In genomic region chr6:4791174-4791573, GRCh38 we compare ENCODE assay signal across 16 cellular contexts. TPM values are rescaled to one million over a fixed set of nuclear protein-coding genes. Genes with fewer than 3 reads are reported as not detected.
DNase-seq lines count a peak whose midpoint lies in the region; ATAC-seq and TF ChIP-seq lines count a peak whose summit lies in the region.
"Had no signal": no experiment of that assay in that cellular context is flagged by ENCODE, and none has a peak within 500 bp of the region (broad histone marks: within the 10 kb centered on the region; RNA-seq: fewer than 3 reads in every experiment).

No MANE protein-coding gene starts in this region.

- H3K9ac ChIP-seq in trophoblast cell (ENCODE audit: low read length): no peak overlapping the region
- H3K9ac ChIP-seq: GM23248 had no signal

- H3K14ac ChIP-seq in trophoblast cell (ENCODE audit: low read length): no peak overlapping the region

- H3K9me3 Mint-ChIP-seq in activated CD4-positive, alpha-beta T cell treated with anti-CD3 and anti-CD28 coated beads for 36 hours (ENCODE audit: low read depth): no peaks in the 10 kb centered on the region
- H3K9me3 Mint-ChIP-seq in T-cell: no peaks in the 10 kb centered on the region
- H3K9me3 Mint-ChIP-seq: CD4-positive, alpha-beta T cell had no signal

- no peak overlapping the region for H2BK5ac ChIP-seq in trophoblast cell (ENCODE audit: low read depth, low read length, poor library complexity)

- 57 to 64% methylated on average over 4 of the region's 4 CpGs for WGBS in heart right ventricle, 2 donors
- no CpG with 5 or more reads among the region's 4 CpGs for WGBS in trophoblast cell (ENCODE audit: extremely low coverage, insufficient coverage, insufficient read length)

- H3K4me3 ChIP-seq in heart right ventricle: no peak overlapping the region
- no peak overlapping the region for H3K4me3 ChIP-seq in fibroblast of villous mesenchyme (ENCODE audit: low read depth, low read length)
- H3K4me3 ChIP-seq in trophoblast cell (ENCODE audit: low read depth, low read length): no peak overlapping the region
- H3K4me3 ChIP-seq: GM23248 had no signal

- no peaks in the 10 kb centered on the region for H3K27me3 Mint-ChIP-seq in activated CD4-positive, alpha-beta T cell treated with anti-CD3 and anti-CD28 coated beads for 36 hours
- no peaks in the 10 kb centered on the region for H3K27me3 Mint-ChIP-seq in T-cell
- H3K27me3 Mint-ChIP-seq: B cell; CD4-positive, alpha-beta T cell had no signal

- H2BK120ac ChIP-seq in trophoblast cell (ENCODE audit: insufficient read depth, low read length, poor library complexity): no peak overlapping the region

- ATAC-seq in activated CD4-positive, alpha-beta T cell treated with anti-CD3 and anti-CD28 coated beads for 36 hours: peak; percentile 27
- ATAC-seq in left cardiac atrium (peak; percentile 34 to 59), heart right ventricle (no peak), T-cell (replicated peaks in 1 of 4) (no peak)
- ATAC-seq: HCT116 had no signal

- H2AFZ ChIP-seq in trophoblast cell (ENCODE audit: insufficient read depth, low read length, poor library complexity): no peak overlapping the region
- H2AFZ ChIP-seq: GM23248 had no signal

- no peak overlapping the region for H3K23ac ChIP-seq in trophoblast cell (ENCODE audit: low read length)

- CTCF ChIA-PET in activated CD4-positive, alpha-beta T cell treated with anti-CD3 and anti-CD28 coated beads for 36 hours (lab: Charles Lee): interaction anchor here (0.7 to 2.5 kb wide), 5 partner anchors 9 to 85 kb away, joined by 3 to 12 read pairs (median 9); no protein-coding TSS in a partner anchor
- CTCF ChIA-PET in T-cell (lab: Charles Lee): interaction anchor here in 1 of 2 donors (1.5 kb wide), 1 partner anchor 13 kb away, joined by 3 read pairs; no protein-coding TSS in a partner anchor

- H2AK5ac ChIP-seq in trophoblast cell (ENCODE audit: low read length): no peak overlapping the region

- TF ChIP-seq CTCF in heart right ventricle (IDR thresholded peaks at IDR 0.05) (no peak), fibroblast of villous mesenchyme (IDR thresholded peaks at IDR 0.05; ENCODE audit: insufficient read depth, low read depth, low read length) (no peak)

- no peak overlapping the region for H3K27ac ChIP-seq in heart right ventricle
- no peak overlapping the region for H3K27ac ChIP-seq in trophoblast cell (ENCODE audit: low read depth, low read length)
- H3K27ac ChIP-seq: GM23248 had no signal

- no peak overlapping the region for H3K4me3 Mint-ChIP-seq in activated CD4-positive, alpha-beta T cell treated with anti-CD3 and anti-CD28 coated beads for 36 hours
- H3K4me3 Mint-ChIP-seq in T-cell: no peak overlapping the region
- H3K4me3 Mint-ChIP-seq: B cell; CD4-positive, alpha-beta T cell had no signal

- H4K8ac ChIP-seq in trophoblast cell (ENCODE audit: low read depth, low read length): no peak overlapping the region

- DNase-seq in activated CD4-positive, alpha-beta T cell treated with anti-CD3 and anti-CD28 coated beads for 36 hours: no peak
- DNase-seq in activated CD4-positive, alpha-beta T cell treated with anti-CD3 and anti-CD28 coated beads for 4 hours: no peak
- DNase-seq in left cardiac atrium: no peak
- DNase-seq in heart right ventricle: no peak
- peak; percentile 69 for DNase-seq in fibroblast of villous mesenchyme (ENCODE audit: low read depth)
- no peak for DNase-seq in trophoblast cell
- DNase-seq in T-cell: no peak
- DNase-seq in activated CD4-positive, CD25-positive, alpha-beta regulatory T cell (lab: John Stamatoyannopoulos, UW): no peak
- DNase-seq: ACHN; C1 segment of cervical spinal cord; Calu3; CD4-positive, alpha-beta T cell; DMS 273 treated with DMSO at 0.1 percent for 48 hours had no signal

- intact Hi-C loops in activated CD4-positive, alpha-beta T cell treated with anti-CD3 and anti-CD28 coated beads for 36 hours (cut with DNase I, micrococcal nuclease): loop anchor here in 1 of 2 experiments (5.0 kb wide), 1 partner anchor 146 kb away; no protein-coding TSS in a partner anchor
- intact Hi-C loops in left cardiac atrium (cut with DNase I): no loop called here
- intact Hi-C loops in heart right ventricle (cut with DNase I): no loop called here

- H3K4me2 ChIP-seq in trophoblast cell (ENCODE audit: low read length): no peak overlapping the region

- H3K79me1 ChIP-seq in trophoblast cell (ENCODE audit: low read length): no peaks in the 10 kb centered on the region

- peaks cover 0 to 65% (median 25%) of the 10 kb centered on the region in 9 donors for H3K4me1 ChIP-seq in heart right ventricle
- H3K4me1 ChIP-seq in trophoblast cell (ENCODE audit: control insufficient read depth in 1 of 2, insufficient read depth in 2 of 2, low read length in 2 of 2): peaks cover 29 to 32% of the 10 kb centered on the region in 2 experiments

- no peak overlapping the region for H4K91ac ChIP-seq in trophoblast cell (ENCODE audit: low read depth, low read length)

- no peak overlapping the region for H4K12ac ChIP-seq in trophoblast cell (ENCODE audit: low read depth, low read length)

- no peaks in the 10 kb centered on the region for H3K9me3 ChIP-seq in heart right ventricle
- no peaks in the 10 kb centered on the region for H3K9me3 ChIP-seq in trophoblast cell (ENCODE audit: insufficient read depth, low read depth, low read length)

- peaks cover 51% of the 10 kb centered on the region for H3K4me1 Mint-ChIP-seq in activated CD4-positive, alpha-beta T cell treated with anti-CD3 and anti-CD28 coated beads for 36 hours
- H3K4me1 Mint-ChIP-seq in T-cell: peaks cover 37 to 56% (median 50%) of the 10 kb centered on the region in 3 donors

- H3K36me3 Mint-ChIP-seq in activated CD4-positive, alpha-beta T cell treated with anti-CD3 and anti-CD28 coated beads for 36 hours (ENCODE audit: low read depth): peaks cover 3% of the 10 kb centered on the region
- peaks cover 8% of the 10 kb centered on the region for H3K36me3 Mint-ChIP-seq in T-cell

- H3K27me3 ChIP-seq in heart right ventricle (no peaks in the 10 kb centered on the region), trophoblast cell (ENCODE audit: insufficient read depth, low read length) (no peaks in the 10 kb centered on the region)

- peak overlapping the region; percentile 76 for H3K4ac ChIP-seq in trophoblast cell (ENCODE audit: low read depth, low read length)

- POLR2A ChIA-PET in activated CD4-positive, alpha-beta T cell treated with anti-CD3 and anti-CD28 coated beads for 36 hours (lab: Charles Lee): no interaction called here
- POLR2A ChIA-PET in T-cell (lab: Charles Lee): no interaction called here

- H3K18ac ChIP-seq in trophoblast cell (ENCODE audit: low read length): no peak overlapping the region

- peaks cover 38% of the 10 kb centered on the region for H3K79me2 ChIP-seq in trophoblast cell (ENCODE audit: control insufficient read depth, insufficient read depth, low read length, poor library complexity)

- peak overlapping the region; percentile 40 for H3K27ac Mint-ChIP-seq in activated CD4-positive, alpha-beta T cell treated with anti-CD3 and anti-CD28 coated beads for 36 hours
- no peak overlapping the region for H3K27ac Mint-ChIP-seq in T-cell
- H3K27ac Mint-ChIP-seq: B cell; CD4-positive, alpha-beta T cell had no signal

- no peaks in the 10 kb centered on the region for H3K36me3 ChIP-seq in heart right ventricle
- peaks cover 0 to 2% of the 10 kb centered on the region in 2 experiments for H3K36me3 ChIP-seq in trophoblast cell (ENCODE audit: control insufficient read depth in 1 of 2, insufficient read depth in 2 of 2, low read length in 2 of 2)

- H2BK12ac ChIP-seq in trophoblast cell (ENCODE audit: low read length): no peak overlapping the region

RNA-seq across cellular contexts. Expression of gene CDYL, which starts 15.0 kb away (rescaled TPM):
- 10 to 100 TPM; 22.1 to 33.7 TPM for total RNA-seq in activated CD4-positive, alpha-beta T cell treated with anti-CD3 and anti-CD28 coated beads for 36 hours
- 10 to 100 TPM; 26.9 to 31.2 TPM for total RNA-seq in left cardiac atrium
- total RNA-seq in heart right ventricle: 10 to 100 TPM; 29.0 to 39.9 (median 33.4) TPM
- polyA plus RNA-seq in heart right ventricle: 10 to 100 TPM in 1 of 2 donors, 1 to 10 TPM in 1; 4.1 to 10.2 TPM
- total RNA-seq in fibroblast of villous mesenchyme: 37.1 and 38.7 TPM in 2 replicates
- 136 and 138 TPM in 2 replicates for polyA plus RNA-seq in trophoblast cell (2013)
- total RNA-seq in T-cell: 10 to 100 TPM; 24.7 to 36.8 (median 30.2) TPM

Comparison
In these comparisons a context has a peak if more than half of its experiments do, and no peak if none do; other contexts are left out.
1. ATAC-seq: peak in activated CD4-positive, alpha-beta T cell treated with anti-CD3 and anti-CD28 coated beads for 36 hours (single experiment) and left cardiac atrium (2 of 2); none in heart right ventricle (0 of 8) and T-cell (0 of 4).